24 cellular contexts compared by ENCODE assay signal in genomic region chr16:35574454-35575431, GRCh38.
DNase-seq lines count a peak whose midpoint lies in the region; ATAC-seq and TF ChIP-seq lines count a peak whose summit lies in the region.
"Had no signal": no experiment of that assay in that cellular context is flagged by ENCODE, and none has a peak within 500 bp of the region (broad histone marks: within the 10 kb centered on the region; RNA-seq: fewer than 3 reads in every experiment).

No MANE protein-coding gene starts in this region.

- H3K27me3 ChIP-seq in HUES6 (ENCODE audit: control insufficient read depth, insufficient read depth, low read length) (peaks cover 9% of the 10 kb centered on the region; the same call in 1 of the 2 replicates), foreskin keratinocyte (no peaks in the 10 kb centered on the region)
- H3K27me3 ChIP-seq: MG63 had no signal

- peak; percentile 31 for DNase-seq in RPMI8226
- peak; percentile 83 for DNase-seq in osteocyte (ENCODE audit: extremely low spot score, unreplicated experiment)
- no peak for DNase-seq in foreskin keratinocyte
- no peak for DNase-seq in SIG-M5 treated with dmso at 0.1 percent for 504 hours (lab: John Stamatoyannopoulos, UW; ENCODE audit: unreplicated experiment)
- DNase-seq: C1 segment of cervical spinal cord; CD4-positive, alpha-beta memory T cell; COR-L47; DMS53; KBM-7; MG63; NCI-H1417; NCI-H1694 treated with DMSO at 0.1 percent for 48 hours; NCI-H2081; NCI-H345; NCI-H510A treated with DMSO at 0.1 percent for 48 hours; NCI-H774; SHP77 treated with DMSO at 0.1 percent for 48 hours; T-helper 17 cell had no signal

- H3K4me1 Mint-ChIP-seq in osteocyte (ENCODE audit: unreplicated experiment) = no peaks in the 10 kb centered on the region
- H3K4me1 Mint-ChIP-seq: T-helper 17 cell had no signal

- TF ChIP-seq CTCF in osteocyte (IDR thresholded peaks at IDR 0.05) (no peak), foreskin keratinocyte (conservative IDR thresholded peaks at IDR 0.05) (no peak)

- H3K4me1 ChIP-seq in ES-I3 (ENCODE audit: insufficient read depth, low read length) (no peaks in the 10 kb centered on the region), HUES6 (ENCODE audit: control insufficient read depth, insufficient read depth, low read length) (no peaks in the 10 kb centered on the region), foreskin keratinocyte (no peaks in the 10 kb centered on the region)

- H3K4me3 Mint-ChIP-seq in osteocyte (ENCODE audit: unreplicated experiment) = no peak overlapping the region
- H3K4me3 Mint-ChIP-seq: CD4-positive, alpha-beta memory T cell; T-helper 17 cell had no signal

- peaks cover 53% of the 10 kb centered on the region for H3K9me3 Mint-ChIP-seq in osteocyte (ENCODE audit: unreplicated experiment)

- H3K27ac ChIP-seq in HUES6 (ENCODE audit: low read depth, low read length) (no peak overlapping the region), foreskin keratinocyte (no peak overlapping the region)
- H3K27ac ChIP-seq: SK-N-MC had no signal

- peaks cover 4% of the 10 kb centered on the region for H3K36me3 Mint-ChIP-seq in osteocyte (ENCODE audit: unreplicated experiment)
- H3K36me3 Mint-ChIP-seq: CD4-positive, alpha-beta memory T cell had no signal

- peak overlapping the region; percentile 60; the same call in 1 of the 2 replicates for H3K9ac ChIP-seq in ES-I3 (ENCODE audit: low read depth, low read length)
- no peak overlapping the region for H3K9ac ChIP-seq in HUES6 (ENCODE audit: low read length)

- H3K9me3 ChIP-seq in ES-I3 (ENCODE audit: control insufficient read depth, insufficient read depth, low read length) (no peaks in the 10 kb centered on the region), HUES6 (ENCODE audit: control insufficient read depth, insufficient read depth, low read depth, low read length) (peaks cover 90% of the 10 kb centered on the region)
- H3K9me3 ChIP-seq: MG63 had no signal

- no peak overlapping the region for H3K27ac Mint-ChIP-seq in osteocyte (ENCODE audit: unreplicated experiment)
- H3K27ac Mint-ChIP-seq: CD4-positive, alpha-beta memory T cell; T-helper 17 cell had no signal

- ATAC-seq in foreskin keratinocyte = no peak
- no peak for ATAC-seq in HG02623 (IDR thresholded peaks at IDR 0.05; ENCODE audit: unreplicated experiment)
- ATAC-seq: HCT116, Panc1, T-helper 17 cell had no signal

- H3K27me3 Mint-ChIP-seq in osteocyte (ENCODE audit: unreplicated experiment) = no peaks in the 10 kb centered on the region
- H3K27me3 Mint-ChIP-seq: CD4-positive, alpha-beta memory T cell; T-helper 17 cell had no signal

- H3K36me3 ChIP-seq in ES-I3 (ENCODE audit: insufficient read depth, low read length) = no peaks in the 10 kb centered on the region
- H3K36me3 ChIP-seq in HUES6 (ENCODE audit: control insufficient read depth, insufficient read depth, low read length) = no peaks in the 10 kb centered on the region
- H3K36me3 ChIP-seq: MG63 had no signal

- peak overlapping the region; percentile 26; the same call in 1 of the 2 replicates for H3K4me3 ChIP-seq in HUES6 (ENCODE audit: low read depth, low read length)
- H3K4me3 ChIP-seq: MG63, SK-N-MC had no signal

Comparison
In these comparisons a context has a peak if more than half of its experiments do, and no peak if none do; other contexts are left out.
1. DNase-seq: peak in RPMI8226 (single experiment) and osteocyte (single experiment); none in foreskin keratinocyte (0 of 2) and SIG-M5 treated with dmso at 0.1 percent for 504 hours (single experiment).